Comparison of ENCODE assay signal across 17 cellular contexts in genomic region chr7:155765458-155765857, GRCh38. TPM values are rescaled to one million over a fixed set of nuclear protein-coding genes. Genes with fewer than 3 reads are reported as not detected.
"Had no signal": no experiment of that assay in that cellular context is flagged by ENCODE, and none has a peak within 500 bp of the region (broad histone marks: within the 10 kb centered on the region; RNA-seq: fewer than 3 reads in every experiment).

No MANE protein-coding gene starts in this region.

- H3K4me2 ChIP-seq: smooth muscle cell had no signal

- H3K4me3 Mint-ChIP-seq: mesothelial cell of epicardium; stimulated activated memory B cell treated with anti-CD40 and anti-IgM and Interleukin-4, amounts not matched to agents 10 μg/mL and 1 μg/mL and 100 μg/mL, for 72 hours; type B pancreatic cell had no signal

- H3K9me3 Mint-ChIP-seq: activated T-cell treated with anti-CD3 and anti-CD28 coated beads, Interleukin-2, amount 50 U/mL, for 4 hours; mesothelial cell of epicardium; stimulated activated memory B cell treated with anti-CD40 and anti-IgM and Interleukin-4, amounts not matched to agents 10 μg/mL and 1 μg/mL and 100 μg/mL, for 72 hours; type B pancreatic cell had no signal

- H3K9me3 ChIP-seq: ascending aorta, right atrium auricular region had no signal

- DNase-seq: activated T-cell treated with anti-CD3 and anti-CD28 coated beads, Interleukin-2, amount 50 U/mL, for 4 hours; dorsolateral prefrontal cortex; hypothalamus; kidney glomerular epithelial cell; SHP77 treated with DMSO at 0.1 percent for 48 hours; substantia nigra had no signal

- ATAC-seq: activated CD4-positive, CD25-positive, alpha-beta regulatory T cell treated with anti-CD3 and anti-CD28 coated beads, Interleukin-2, amount 50 U/mL, for 24 hours; activated T-cell treated with anti-CD3 and anti-CD28 coated beads, Interleukin-2, amount 50 U/mL, for 4 hours; esophagus mucosa; stimulated activated memory B cell treated with anti-CD40 and anti-IgM and Interleukin-4, amounts not matched to agents 10 μg/mL and 1 μg/mL and 100 μg/mL, for 72 hours had no signal

- H3K27me3 ChIP-seq: ascending aorta, dorsolateral prefrontal cortex, right atrium auricular region had no signal

- H3K4me3 ChIP-seq: ascending aorta, dorsolateral prefrontal cortex, right atrium auricular region, smooth muscle cell had no signal

- H3K27ac Mint-ChIP-seq: mesothelial cell of epicardium; stimulated activated memory B cell treated with anti-CD40 and anti-IgM and Interleukin-4, amounts not matched to agents 10 μg/mL and 1 μg/mL and 100 μg/mL, for 72 hours; type B pancreatic cell had no signal

- H3K27me3 Mint-ChIP-seq: stimulated activated memory B cell treated with anti-CD40 and anti-IgM and Interleukin-4, amounts not matched to agents 10 μg/mL and 1 μg/mL and 100 μg/mL, for 72 hours; type B pancreatic cell had no signal

- H3K4me1 ChIP-seq: ascending aorta had no signal

- H3K27ac ChIP-seq: ascending aorta, right atrium auricular region had no signal

RNA-seq across cellular contexts. Expression of gene SHH, which starts 46.8 kb away (rescaled TPM):
- total RNA-seq: bronchial epithelial cell, esophagus mucosa, lower leg skin, posterior vena cava, right atrium auricular region, smooth muscle cell had no signal
